Comparison of ENCODE assay signal across 8 cellular contexts in genomic region chr11:72720806-72721205, GRCh38. TPM values are rescaled to one million over a fixed set of nuclear protein-coding genes. Genes with fewer than 3 reads are reported as not detected.
DNase-seq lines count a peak whose midpoint lies in the region; ATAC-seq and TF ChIP-seq lines count a peak whose summit lies in the region.

No MANE protein-coding gene starts in this region.

- peaks cover 3% of the 10 kb centered on the region for H4K20me1 ChIP-seq in H9 (ENCODE audit: control insufficient read depth, insufficient read depth, insufficient read length)

- H3K4me1 ChIP-seq in H9 (ENCODE audit: insufficient read depth, low read length) (no peaks in the 10 kb centered on the region), heart right ventricle (peaks cover 23 to 94% (median 70%) of the 10 kb centered on the region in 9 donors), skeletal muscle tissue (ENCODE audit: control insufficient read depth in 3 of 3, insufficient read depth in 3 of 3, low read length in 3 of 3) (peaks cover 62 to 82% (median 62%) of the 10 kb centered on the region in 3 donors), Caco-2 (peaks cover 4% of the 10 kb centered on the region; the same call in 1 of the 2 replicates)

- no peak overlapping the region for H2BK20ac ChIP-seq in H9 (ENCODE audit: low read depth, low read length, poor library complexity, severe bottlenecking)

- H4K91ac ChIP-seq in H9 (ENCODE audit: insufficient read length, low read depth, low read length), result no peak overlapping the region

- ATAC-seq in heart right ventricle, result peak in 5 of 8 donors; percentile 0 to 5 (median 3)

- no peak overlapping the region for H2AFZ ChIP-seq in H9 (ENCODE audit: low read length)

- H3K9ac ChIP-seq in H9 (ENCODE audit: extremely low read depth, insufficient read length, low read length), result no peak overlapping the region
- H3K9ac ChIP-seq in skeletal muscle tissue (ENCODE audit: low read depth in 1 of 3, low read length in 3 of 3), result peak overlapping the region; percentile 69 to 97 (median 97)

- H3K36me3 ChIP-seq in heart right ventricle, result peaks cover 0 to 52% (median 0%) of the 10 kb centered on the region in 9 donors
- peaks cover 0 to 6% (median 4%) of the 10 kb centered on the region in 3 donors for H3K36me3 ChIP-seq in skeletal muscle tissue (ENCODE audit: control insufficient read depth in 3 of 3, insufficient read depth in 3 of 3, low read length in 3 of 3)
- H3K36me3 ChIP-seq in Caco-2 (ENCODE audit: control insufficient read depth, insufficient read depth, low read length), result peaks cover 1% of the 10 kb centered on the region; the same call in 1 of the 2 replicates

- H3K9me3 Mint-ChIP-seq in H9 (no peaks in the 10 kb centered on the region), Caco-2 (ENCODE audit: unreplicated experiment) (no peaks in the 10 kb centered on the region)
- H3K9me3 Mint-ChIP-seq in activated T-helper 1 cell treated with anti-CD3 and anti-CD28 coated beads, Interleukin-12 subunit alpha, Interleukin-12 subunit beta, Interleukin-2, Interleukin-4 antibody, amounts not matched to agents 30 ng/mL and 10 ng/mL and 1 ng/mL, durations not matched to agents 14 hours and 24 hours and 36 hours, result no peaks in the 10 kb centered on the region

- H3K4me1 Mint-ChIP-seq in H9 (peaks cover 17 to 22% of the 10 kb centered on the region in 2 experiments), Caco-2 (ENCODE audit: low read depth, unreplicated experiment) (no peaks in the 10 kb centered on the region)
- H3K4me1 Mint-ChIP-seq in activated T-helper 1 cell treated with anti-CD3 and anti-CD28 coated beads, Interleukin-12 subunit alpha, Interleukin-12 subunit beta, Interleukin-2, Interleukin-4 antibody, amounts not matched to agents 30 ng/mL and 10 ng/mL and 1 ng/mL, durations not matched to agents 14 hours and 24 hours and 36 hours (ENCODE audit: low read depth), result peaks cover 68% of the 10 kb centered on the region

- H3K27ac ChIP-seq in H9 (ENCODE audit: insufficient read length, low read depth, low read length) (no peak overlapping the region), heart right ventricle (peak overlapping the region; percentile 87 to 99 (median 93)), skeletal muscle tissue (ENCODE audit: low read depth, low read length) (peak overlapping the region; percentile 75)

- peak overlapping the region in 2 of 3 experiments; percentile 26 to 79; a peak in 3 of 7 replicates for H3K27ac Mint-ChIP-seq in H9
- peak overlapping the region; percentile 96 for H3K27ac Mint-ChIP-seq in activated T-helper 1 cell treated with anti-CD3 and anti-CD28 coated beads, Interleukin-12 subunit alpha, Interleukin-12 subunit beta, Interleukin-2, Interleukin-4 antibody, amounts not matched to agents 30 ng/mL and 10 ng/mL and 1 ng/mL, durations not matched to agents 14 hours and 24 hours and 36 hours
- no peak overlapping the region for H3K27ac Mint-ChIP-seq in Caco-2 (ENCODE audit: unreplicated experiment)

- H3K23me2 ChIP-seq in H9 (ENCODE audit: insufficient read length, low read depth, low read length, poor library complexity, severe bottlenecking), result no peaks in the 10 kb centered on the region

- no peak overlapping the region for H3K4me2 ChIP-seq in H9 (ENCODE audit: insufficient read depth, insufficient read length, low read length)

- peak overlapping the region; percentile 62 to 88 (median 72) for H3K4me3 ChIP-seq in heart right ventricle
- H3K4me3 ChIP-seq in skeletal muscle tissue (ENCODE audit: low read length in 3 of 3), result peak overlapping the region; percentile 78 to 97 (median 92)
- H3K4me3 ChIP-seq in Caco-2 (ENCODE audit: low read depth, low read length), result no peak overlapping the region

- no peaks in the 10 kb centered on the region for H3K27me3 ChIP-seq in H9 (ENCODE audit: insufficient read depth, low read length)
- H3K27me3 ChIP-seq in heart right ventricle, result no peaks in the 10 kb centered on the region
- no peaks in the 10 kb centered on the region for H3K27me3 ChIP-seq in skeletal muscle tissue (ENCODE audit: control insufficient read depth in 3 of 3, insufficient read depth in 3 of 3, low read length in 3 of 3)
- H3K27me3 ChIP-seq in Caco-2 (replicated peaks; ENCODE audit: control insufficient read depth, insufficient read depth, low read length), result no peaks in the 10 kb centered on the region

- H3K9me3 ChIP-seq in H9 (ENCODE audit: control insufficient read depth, low read depth, low read length) (no peaks in the 10 kb centered on the region), heart right ventricle (no peaks in the 10 kb centered on the region), skeletal muscle tissue (ENCODE audit: control insufficient read depth in 3 of 3, low read length in 3 of 3) (no peaks in the 10 kb centered on the region), Caco-2 (no peaks in the 10 kb centered on the region)

- CTCF ChIA-PET in Caco-2 (lab: Charles Lee), result interaction anchor here (1.4 kb wide), 1 partner anchor 37 kb away, joined by 5 read pairs; no protein-coding TSS in a partner anchor

- H4K8ac ChIP-seq in H9 (replicated peaks; ENCODE audit: insufficient read length, low read depth, low read length), result no peak overlapping the region

- H2BK12ac ChIP-seq in H9 (ENCODE audit: insufficient read length, low read depth, low read length), result no peak overlapping the region

- H3K36me3 Mint-ChIP-seq in H9 (ENCODE audit: insufficient read depth in 1 of 3, low read depth in 3 of 3) (peaks cover 6 to 19% (median 11%) of the 10 kb centered on the region in 3 experiments; a peak in 4 of 7 replicates), Caco-2 (ENCODE audit: insufficient read depth, unreplicated experiment) (peaks cover 5% of the 10 kb centered on the region)
- H3K36me3 Mint-ChIP-seq in activated T-helper 1 cell treated with anti-CD3 and anti-CD28 coated beads, Interleukin-12 subunit alpha, Interleukin-12 subunit beta, Interleukin-2, Interleukin-4 antibody, amounts not matched to agents 30 ng/mL and 10 ng/mL and 1 ng/mL, durations not matched to agents 14 hours and 24 hours and 36 hours (ENCODE audit: low read depth), result peaks cover 17% of the 10 kb centered on the region

- H3K56ac ChIP-seq in H9 (ENCODE audit: insufficient read length, low read depth, low read length), result no peak overlapping the region

- H3K79me2 ChIP-seq in H9 (ENCODE audit: insufficient read depth, low read length), result peaks cover 9% of the 10 kb centered on the region; the same call in 1 of the 2 replicates

- intact Hi-C loops in activated T-helper 1 cell treated with anti-CD3 and anti-CD28 coated beads, Interleukin-12 subunit alpha, Interleukin-12 subunit beta, Interleukin-2, Interleukin-4 antibody, amounts not matched to agents 30 ng/mL and 10 ng/mL and 1 ng/mL, durations not matched to agents 14 hours and 24 hours and 36 hours (cut with micrococcal nuclease), result loop anchor here (10.0 kb wide), 1 partner anchor 524 kb away; no protein-coding TSS in a partner anchor
- intact Hi-C loops in heart right ventricle (cut with DNase I) (loop anchor here in 8 of 10 donors (5.0 to 10.0 kb wide), 7 partner anchors 64 to 564 kb away; partner anchors contain the start of genes ATG16L2 (in 1 of the 8) and STARD10 (in 1 of the 8)), Caco-2 (cut with micrococcal nuclease; ENCODE audit: unreplicated experiment) (no loop called here)

- H2BK15ac ChIP-seq in H9 (ENCODE audit: low read depth, low read length), result no peak overlapping the region

- POLR2A ChIA-PET in Caco-2 (lab: Charles Lee), result no interaction called here

- H3K14ac ChIP-seq in H9 (ENCODE audit: insufficient read depth, low read length), result no peak overlapping the region

- H2AK5ac ChIP-seq in H9 (ENCODE audit: insufficient read length, low read length), result no peak overlapping the region

- no peak for TF ChIP-seq CTCF in H9 (conservative IDR thresholded peaks at IDR 0.05)
- TF ChIP-seq CTCF in heart right ventricle (IDR thresholded peaks at IDR 0.05), result no peak
- TF ChIP-seq CTCF in Caco-2 (IDR thresholded peaks at IDR 0.05; ENCODE audit: insufficient read depth in 1 of 2, low read depth in 1 of 2, low read length in 1 of 2, severe bottlenecking in 1 of 2, unreplicated experiment in 1 of 2), result no peak

- no peaks in the 10 kb centered on the region for H3K27me3 Mint-ChIP-seq in H9 (ENCODE audit: low read depth)
- H3K27me3 Mint-ChIP-seq in activated T-helper 1 cell treated with anti-CD3 and anti-CD28 coated beads, Interleukin-12 subunit alpha, Interleukin-12 subunit beta, Interleukin-2, Interleukin-4 antibody, amounts not matched to agents 30 ng/mL and 10 ng/mL and 1 ng/mL, durations not matched to agents 14 hours and 24 hours and 36 hours (ENCODE audit: insufficient read depth), result no peaks in the 10 kb centered on the region
- H3K27me3 Mint-ChIP-seq in Caco-2 (ENCODE audit: insufficient read depth, unreplicated experiment), result no peaks in the 10 kb centered on the region

- H3K4ac ChIP-seq in H9 (ENCODE audit: low read depth, low read length), result no peak overlapping the region

- no peak overlapping the region for H2BK120ac ChIP-seq in H9 (ENCODE audit: low read depth, low read length, poor library complexity, severe bottlenecking)

- H3K23ac ChIP-seq in H9 (ENCODE audit: insufficient read length, low read depth, low read length), result no peak overlapping the region

- no peak overlapping the region for H2BK5ac ChIP-seq in H9 (ENCODE audit: insufficient read length, low read length)

- BruUV-seq in Caco-2 (replicated peaks; lab: Mats Ljungman, UMichigan), result no TSS peak

- H3K4me3 Mint-ChIP-seq in H9, result no peak overlapping the region
- peak overlapping the region; percentile 94 for H3K4me3 Mint-ChIP-seq in activated T-helper 1 cell treated with anti-CD3 and anti-CD28 coated beads, Interleukin-12 subunit alpha, Interleukin-12 subunit beta, Interleukin-2, Interleukin-4 antibody, amounts not matched to agents 30 ng/mL and 10 ng/mL and 1 ng/mL, durations not matched to agents 14 hours and 24 hours and 36 hours
- H3K4me3 Mint-ChIP-seq in Caco-2 (ENCODE audit: unreplicated experiment), result no peak overlapping the region

- no CpG with 5 or more reads among the region's 4 CpGs for WGBS in H9 (ENCODE audit: extremely low coverage, insufficient read length, low lambda C conversion rate)
- 48 to 61% methylated on average over 4 of the region's 4 CpGs for WGBS in heart right ventricle, 2 donors

- DNase-seq in H9, result no peak
- DNase-seq in activated T-helper 1 cell treated with anti-CD3 and anti-CD28 coated beads, Interleukin-12 subunit alpha, Interleukin-12 subunit beta, Interleukin-2, Interleukin-4 antibody, amounts not matched to agents 30 ng/mL and 10 ng/mL and 1 ng/mL, durations not matched to agents 14 hours and 24 hours and 36 hours (ENCODE audit: low spot score), result no peak
- DNase-seq in heart right ventricle, result no peak
- DNase-seq in activated gamma-delta T cell (lab: John Stamatoyannopoulos, UW), result no peak
- DNase-seq in amygdala (lab: John Stamatoyannopoulos, UW), result no peak
- no peak for DNase-seq in Caco-2
- DNase-seq in nucleus accumbens (lab: John Stamatoyannopoulos, UW), result no peak

- H3T11ph ChIP-seq in H9 (ENCODE audit: low read length), result no peak overlapping the region

- H4K5ac ChIP-seq in H9 (ENCODE audit: insufficient read length, low read depth, low read length), result no peak overlapping the region

- H3K79me1 ChIP-seq in H9 (ENCODE audit: insufficient read depth, low read depth, low read length, poor library complexity, severe bottlenecking), result peaks cover 8% of the 10 kb centered on the region

- H3K18ac ChIP-seq in H9 (ENCODE audit: insufficient read length, low read depth, low read length), result no peak overlapping the region

RNA-seq across cellular contexts. Expression of gene ARAP1, which starts 31.4 kb away (rescaled TPM):
- 59.4 and 63.0 TPM in 2 replicates for total RNA-seq in H9 (2021)
- 78.8 and 88.6 TPM in 2 replicates for total RNA-seq in activated T-helper 1 cell treated with anti-CD3 and anti-CD28 coated beads, Interleukin-12 subunit alpha, Interleukin-12 subunit beta, Interleukin-2, Interleukin-4 antibody, amounts not matched to agents 30 ng/mL and 10 ng/mL and 1 ng/mL, durations not matched to agents 14 hours and 24 hours and 36 hours
- total RNA-seq in heart right ventricle, result 10 to 100 TPM; 30.4 to 68.3 (median 40.8) TPM
- 10 to 100 TPM; 35.8 to 58.7 TPM for polyA plus RNA-seq in heart right ventricle
- 98.6 TPM for total RNA-seq in skeletal muscle tissue
- total RNA-seq in Caco-2 (2022), result 87.1 and 102 TPM in 2 replicates

RNA-seq across cellular contexts. Expression of gene PDE2A, which starts 46.6 kb away (rescaled TPM):
- total RNA-seq in H9 (2021) (3.4 and 4.3 TPM in 2 replicates), heart right ventricle (10 to 100 TPM; 10.4 to 44.4 (median 30.2) TPM), skeletal muscle tissue (12.0 TPM), Caco-2 (2022) (1.2 and 1.4 TPM in 2 replicates)
- 0.57 and 0.64 TPM in 2 replicates for total RNA-seq in activated T-helper 1 cell treated with anti-CD3 and anti-CD28 coated beads, Interleukin-12 subunit alpha, Interleukin-12 subunit beta, Interleukin-2, Interleukin-4 antibody, amounts not matched to agents 30 ng/mL and 10 ng/mL and 1 ng/mL, durations not matched to agents 14 hours and 24 hours and 36 hours
- polyA plus RNA-seq in heart right ventricle, result 10 to 100 TPM; 28.4 to 47.6 TPM
